In genomic region chr18:634551-635045, GRCh38 we compare ENCODE assay signal across 25 cellular contexts. TPM values are rescaled to one million over a fixed set of nuclear protein-coding genes. Genes with fewer than 3 reads are reported as not detected.
DNase-seq lines count a peak whose midpoint lies in the region; ATAC-seq and TF ChIP-seq lines count a peak whose summit lies in the region.
"Had no signal": no experiment of that assay in that cellular context is flagged by ENCODE, and none has a peak within 500 bp of the region (broad histone marks: within the 10 kb centered on the region; RNA-seq: fewer than 3 reads in every experiment).

No MANE protein-coding gene starts in this region.

- H3K79me2 ChIP-seq in PC-3 (ENCODE audit: low read length), result no peaks in the 10 kb centered on the region

- BruUV-seq in PC-3 (replicated peaks; lab: Mats Ljungman, UMichigan), result no TSS peak

- H3K27me3 ChIP-seq in PC-3 (ENCODE audit: low read length), result no peaks in the 10 kb centered on the region
- no peaks in the 10 kb centered on the region for H3K27me3 ChIP-seq in adrenal gland
- H3K27me3 ChIP-seq: sigmoid colon, upper lobe of left lung had no signal

- peaks cover 8% of the 10 kb centered on the region for H3K27me3 Mint-ChIP-seq in nephron progenitor cell (ENCODE audit: low read depth, poor library complexity)
- peaks cover 7% of the 10 kb centered on the region for H3K27me3 Mint-ChIP-seq in activated CD8-positive, alpha-beta T cell treated with anti-CD3 and anti-CD28 coated beads for 36 hours
- peaks cover 9% of the 10 kb centered on the region for H3K27me3 Mint-ChIP-seq in activated CD8-positive, alpha-beta memory T cell treated with anti-CD3 and anti-CD28 coated beads, Interleukin-2, amount 10 ng/mL, durations not matched to agents 7 days and 5 days

- H3K9me3 ChIP-seq in ES-I3 (ENCODE audit: control insufficient read depth, insufficient read depth, low read length) (no peaks in the 10 kb centered on the region), PC-3 (ENCODE audit: low read length) (no peaks in the 10 kb centered on the region), adrenal gland (replicated peaks in 1 of 3) (no peaks in the 10 kb centered on the region)
- H3K9me3 ChIP-seq: sigmoid colon, upper lobe of left lung had no signal

- H3K4me1 Mint-ChIP-seq in nephron progenitor cell, result peaks cover 4% of the 10 kb centered on the region
- peaks cover 2% of the 10 kb centered on the region for H3K4me1 Mint-ChIP-seq in activated CD8-positive, alpha-beta T cell treated with anti-CD3 and anti-CD28 coated beads for 36 hours (ENCODE audit: low read depth)
- H3K4me1 Mint-ChIP-seq in activated CD8-positive, alpha-beta memory T cell treated with anti-CD3 and anti-CD28 coated beads, Interleukin-2, amount 10 ng/mL, durations not matched to agents 7 days and 5 days, result no peaks in the 10 kb centered on the region

- no peaks in the 10 kb centered on the region for H3F3A ChIP-seq in PC-3 (ENCODE audit: low read length, unreplicated experiment)

- H3K36me3 ChIP-seq in ES-I3 (ENCODE audit: insufficient read depth, low read length) (no peaks in the 10 kb centered on the region), PC-3 (ENCODE audit: low read depth, low read length) (no peaks in the 10 kb centered on the region), adrenal gland (replicated peaks in 1 of 2) (no peaks in the 10 kb centered on the region)
- H3K36me3 ChIP-seq: sigmoid colon, upper lobe of left lung had no signal

- CTCF ChIA-PET in PC-3 (lab: Charles Lee), result interaction anchor here (1.0 kb wide), 1 partner anchor 11 kb away, joined by 3 read pairs; no protein-coding TSS in a partner anchor
- CTCF ChIA-PET in activated CD8-positive, alpha-beta T cell treated with anti-CD3 and anti-CD28 coated beads for 36 hours (lab: Charles Lee), result interaction anchor here (1.3 kb wide), 1 partner anchor 9 kb away, joined by 4 read pairs; no protein-coding TSS in a partner anchor
- CTCF ChIA-PET in activated CD8-positive, alpha-beta memory T cell treated with anti-CD3 and anti-CD28 coated beads, Interleukin-2, amount 10 ng/mL, durations not matched to agents 7 days and 5 days (lab: Charles Lee), result interaction anchor here (2.2 kb wide), 1 partner anchor 10 kb away, joined by 8 read pairs; no protein-coding TSS in a partner anchor

- POLR2A ChIA-PET in PC-3 (lab: Charles Lee; ENCODE audit: unreplicated experiment), result no interaction called here
- POLR2A ChIA-PET in activated CD8-positive, alpha-beta T cell treated with anti-CD3 and anti-CD28 coated beads for 36 hours (lab: Charles Lee), result interaction anchor here (1.2 to 1.4 kb wide), 2 partner anchors 10 to 23 kb away, joined by 3 read pairs; partner anchors contain the start of gene TYMS

- ATAC-seq in PC-3, result peak; percentile 72
- no peak for ATAC-seq in activated CD8-positive, alpha-beta T cell treated with anti-CD3 and anti-CD28 coated beads for 36 hours
- ATAC-seq in activated CD8-positive, alpha-beta memory T cell treated with anti-CD3 and anti-CD28 coated beads, Interleukin-2, amount 10 ng/mL, durations not matched to agents 7 days and 5 days, result no peak
- ATAC-seq: left ventricle myocardium superior; stimulated activated naive CD8-positive, alpha-beta T cell treated with anti-CD3 and anti-CD28 coated beads, Interleukin-15, Interleukin-2, amounts not matched to agents 100 U/mL and 50 U/mL, for 24 hours had no signal

- H3K27ac Mint-ChIP-seq in nephron progenitor cell, result peak overlapping the region; percentile 49
- no peak overlapping the region for H3K27ac Mint-ChIP-seq in activated CD8-positive, alpha-beta T cell treated with anti-CD3 and anti-CD28 coated beads for 36 hours
- no peak overlapping the region for H3K27ac Mint-ChIP-seq in activated CD8-positive, alpha-beta memory T cell treated with anti-CD3 and anti-CD28 coated beads, Interleukin-2, amount 10 ng/mL, durations not matched to agents 7 days and 5 days
- H3K27ac Mint-ChIP-seq: CD4-positive, alpha-beta T cell; endodermal cell had no signal

- TF ChIP-seq POLR2A in adrenal gland (IDR thresholded peaks at IDR 0.05), result no peak

- DNase-seq in PC-3 (peak; percentile 51), epithelial cell of prostate (ENCODE audit: low read depth, low spot score) (no peak), nephron progenitor cell (no peak), adrenal gland (no peak), OCI-M1 (lab: John Stamatoyannopoulos, UW) (no peak)
- no peak for DNase-seq in activated CD8-positive, alpha-beta T cell treated with anti-CD3 and anti-CD28 coated beads for 36 hours
- no peak for DNase-seq in activated CD8-positive, alpha-beta memory T cell treated with anti-CD3 and anti-CD28 coated beads, Interleukin-2, amount 10 ng/mL, durations not matched to agents 7 days and 5 days
- DNase-seq: activated CD4-positive, CD25-positive, alpha-beta regulatory T cell treated with anti-CD3 and anti-CD28 coated beads, Interleukin-2, amount 50 U/mL, for 72 hours; activated effector memory CD4-positive, alpha-beta T cell treated with anti-CD3 and anti-CD28 coated beads, Interleukin-2, amount 50 U/mL, for 16 hours; amniotic stem cell; CD4-positive, alpha-beta T cell; endodermal cell; left ventricle myocardium superior; NCI-H1436; NCI-H2171; NCI-H748 treated with DMSO at 0.1 percent for 48 hours; PC-9; sigmoid colon; stimulated activated naive CD8-positive, alpha-beta T cell treated with anti-CD3 and anti-CD28 coated beads, Interleukin-15, Interleukin-2, amounts not matched to agents 100 U/mL and 50 U/mL, for 24 hours; T1000; upper lobe of left lung had no signal

- WGBS in adrenal gland, 4 donors, result 69 to 82% (median 76%) methylated on average over 2 of the region's 2 CpGs

- H3K27ac ChIP-seq in PC-3 (ENCODE audit: low read length) (no peak overlapping the region), epithelial cell of prostate (peak overlapping the region; percentile 47), adrenal gland (no peak overlapping the region)
- H3K27ac ChIP-seq: PC-9, sigmoid colon, upper lobe of left lung had no signal

- peaks cover 6% of the 10 kb centered on the region for H3K9me3 Mint-ChIP-seq in nephron progenitor cell
- H3K9me3 Mint-ChIP-seq in activated CD8-positive, alpha-beta T cell treated with anti-CD3 and anti-CD28 coated beads for 36 hours, result no peaks in the 10 kb centered on the region
- no peaks in the 10 kb centered on the region for H3K9me3 Mint-ChIP-seq in activated CD8-positive, alpha-beta memory T cell treated with anti-CD3 and anti-CD28 coated beads, Interleukin-2, amount 10 ng/mL, durations not matched to agents 7 days and 5 days (ENCODE audit: low read depth)
- H3K9me3 Mint-ChIP-seq: CD4-positive, alpha-beta T cell; endodermal cell had no signal

- H4K20me1 ChIP-seq in PC-3 (ENCODE audit: low read length), result no peaks in the 10 kb centered on the region

- H3K9ac ChIP-seq in ES-I3 (ENCODE audit: low read depth, low read length), result peak overlapping the region; percentile 44; the same call in 1 of the 2 replicates
- no peak overlapping the region for H3K9ac ChIP-seq in PC-3 (ENCODE audit: low read length)

- H3K4me1 ChIP-seq in ES-I3 (ENCODE audit: insufficient read depth, low read length) (peaks cover 6% of the 10 kb centered on the region), PC-3 (ENCODE audit: insufficient read depth, low read length) (peaks cover 9% of the 10 kb centered on the region), adrenal gland (replicated peaks in 1 of 2) (no peaks in the 10 kb centered on the region)
- H3K4me1 ChIP-seq: sigmoid colon, upper lobe of left lung had no signal

- TF ChIP-seq CTCF in PC-3 (conservative IDR thresholded peaks at IDR 0.05; ENCODE audit: low read depth, low read length), result no peak
- no peak for TF ChIP-seq CTCF in nephron progenitor cell (IDR thresholded peaks at IDR 0.05)
- TF ChIP-seq CTCF in activated CD8-positive, alpha-beta T cell treated with anti-CD3 and anti-CD28 coated beads for 36 hours (IDR thresholded peaks at IDR 0.05), result no peak
- TF ChIP-seq CTCF in adrenal gland (IDR thresholded peaks at IDR 0.05), result no peak

- no peaks in the 10 kb centered on the region for H3K9me2 ChIP-seq in PC-3 (replicated peaks; ENCODE audit: low read length)

- intact Hi-C loops in PC-3 (cut with micrococcal nuclease) (no loop called here), adrenal gland (cut with DNase I) (loop anchor here in 1 of 2 donors (5.0 kb wide), 1 partner anchor 198 kb away; no protein-coding TSS in a partner anchor)
- intact Hi-C loops in activated CD8-positive, alpha-beta T cell treated with anti-CD3 and anti-CD28 coated beads for 36 hours (cut with micrococcal nuclease), result no loop called here

- H3K4me3 Mint-ChIP-seq in nephron progenitor cell, result no peak overlapping the region
- H3K4me3 Mint-ChIP-seq in activated CD8-positive, alpha-beta T cell treated with anti-CD3 and anti-CD28 coated beads for 36 hours, result no peak overlapping the region
- H3K4me3 Mint-ChIP-seq in activated CD8-positive, alpha-beta memory T cell treated with anti-CD3 and anti-CD28 coated beads, Interleukin-2, amount 10 ng/mL, durations not matched to agents 7 days and 5 days, result no peak overlapping the region
- H3K4me3 Mint-ChIP-seq: CD4-positive, alpha-beta T cell; endodermal cell had no signal

- peak overlapping the region; percentile 34 for H3K4me2 ChIP-seq in PC-3 (ENCODE audit: low read length)
- H3K4me2 ChIP-seq: PC-9 had no signal

- no peak overlapping the region for H3K4me3 ChIP-seq in PC-3 (ENCODE audit: low read length)
- H3K4me3 ChIP-seq in adrenal gland, result no peak overlapping the region
- H3K4me3 ChIP-seq: PC-9, sigmoid colon, upper lobe of left lung had no signal

- H3K36me3 Mint-ChIP-seq in nephron progenitor cell (ENCODE audit: low read depth), result peaks cover 13% of the 10 kb centered on the region
- H3K36me3 Mint-ChIP-seq in activated CD8-positive, alpha-beta T cell treated with anti-CD3 and anti-CD28 coated beads for 36 hours (ENCODE audit: low read depth), result no peaks in the 10 kb centered on the region
- no peaks in the 10 kb centered on the region for H3K36me3 Mint-ChIP-seq in activated CD8-positive, alpha-beta memory T cell treated with anti-CD3 and anti-CD28 coated beads, Interleukin-2, amount 10 ng/mL, durations not matched to agents 7 days and 5 days

- peak overlapping the region; percentile 33; the same call in 1 of the 2 replicates for H2AFZ ChIP-seq in PC-3 (ENCODE audit: low read length)
- H2AFZ ChIP-seq: PC-9 had no signal

RNA-seq across cellular contexts. Expression of gene TYMS, which starts 22.9 kb away (rescaled TPM):
- total RNA-seq in PC-3 (2014; rRNA removed) (63.2 and 69.7 TPM in 2 replicates), adrenal gland (1 to 10 TPM in 7 of 8 donors, not detected in 1; 2.9 to 5.8 (median 3.8) TPM)
- total RNA-seq in activated CD8-positive, alpha-beta T cell treated with anti-CD3 and anti-CD28 coated beads for 36 hours, result 100 to 1,000 TPM; 324 to 329 TPM
- 100 to 1,000 TPM; 369 TPM for total RNA-seq in activated CD8-positive, alpha-beta memory T cell treated with anti-CD3 and anti-CD28 coated beads, Interleukin-2, amount 10 ng/mL, durations not matched to agents 7 days and 5 days
- 1 to 10 TPM in 2 of 3 donors, under 1 TPM in 1; 0.32 to 7.1 (median 1.1) TPM for polyA plus RNA-seq in adrenal gland

RNA-seq across cellular contexts. Expression of gene CLUL1, which starts 37.8 kb away (rescaled TPM):
- not detected in 2 replicates for total RNA-seq in PC-3 (2014; rRNA removed)
- not detected for total RNA-seq in activated CD8-positive, alpha-beta T cell treated with anti-CD3 and anti-CD28 coated beads for 36 hours
- total RNA-seq in activated CD8-positive, alpha-beta memory T cell treated with anti-CD3 and anti-CD28 coated beads, Interleukin-2, amount 10 ng/mL, durations not matched to agents 7 days and 5 days, result not detected
- total RNA-seq in adrenal gland, result 10 to 100 TPM in 1 of 8 donors, 1 to 10 TPM in 2, under 1 TPM in 2, not detected in 3; 0.18 to 19.5 (median 1.7) TPM
- 1 to 10 TPM in 1 of 3 donors, under 1 TPM in 2; 0.24 to 3.8 (median 0.48) TPM for polyA plus RNA-seq in adrenal gland
- total RNA-seq: CD4-positive, alpha-beta T cell; HT-29; left ventricle myocardium superior; PC-9 had no signal
- polyA plus RNA-seq: AG04450 had no signal

RNA-seq across cellular contexts. Expression of gene CETN1, which starts 54.4 kb away (rescaled TPM):
- not detected in 2 replicates for total RNA-seq in PC-3 (2014; rRNA removed)
- not detected for total RNA-seq in activated CD8-positive, alpha-beta T cell treated with anti-CD3 and anti-CD28 coated beads for 36 hours
- not detected for total RNA-seq in activated CD8-positive, alpha-beta memory T cell treated with anti-CD3 and anti-CD28 coated beads, Interleukin-2, amount 10 ng/mL, durations not matched to agents 7 days and 5 days
- total RNA-seq in adrenal gland, result not detected
- polyA plus RNA-seq in adrenal gland, result not detected
- total RNA-seq: CD4-positive, alpha-beta T cell; endodermal cell; HT-29; left ventricle myocardium superior; osteocyte; PC-9; sigmoid colon; upper lobe of left lung had no signal
- polyA plus RNA-seq: AG04450, sigmoid colon had no signal
